In genomic region chr17:80760501-80760900, GRCh38 we compare ENCODE assay signal across 8 cellular contexts.
A peak's percentile ranks its signal among the peaks of the same experiment; 100 is the strongest.
DNase-seq lines count a peak whose midpoint lies in the region; ATAC-seq and TF ChIP-seq lines count a peak whose summit lies in the region.
"Had no signal": no experiment of that assay in that cellular context is flagged by ENCODE, and none has a peak within 500 bp of the region (broad histone marks: within the 10 kb centered on the region; RNA-seq: fewer than 3 reads in every experiment).

No MANE protein-coding gene starts in this region.

- H3K36me3 ChIP-seq in HCT116 (ENCODE audit: control insufficient read depth in 1 of 2, insufficient read depth in 2 of 2, low read length in 2 of 2) = peaks cover 0 to 10% of the 10 kb centered on the region in 2 experiments; a peak in 1 of 4 replicates
- no peaks in the 10 kb centered on the region for H3K36me3 ChIP-seq in prostate gland
- H3K36me3 ChIP-seq: cardiac muscle cell had no signal

- intact Hi-C loops in HCT116 (cut with micrococcal nuclease) (loop anchor here (2.0 kb wide), 1 partner anchor 138 kb away; no protein-coding TSS in a partner anchor), prostate gland (cut with DNase I) (no loop called here)
- intact Hi-C loops in activated CD8-positive, alpha-beta T cell treated with anti-CD3 and anti-CD28 coated beads for 36 hours (cut with micrococcal nuclease) = loop anchor here (5.0 kb wide), 1 partner anchor 97 kb away; no protein-coding TSS in a partner anchor

- ATAC-seq in HCT116 (peak; percentile 16; the same call in 1 of the 2 replicates), HG03457 (IDR thresholded peaks at IDR 0.05; ENCODE audit: unreplicated experiment) (no peak)
- no peak for ATAC-seq in activated CD8-positive, alpha-beta T cell treated with anti-CD3 and anti-CD28 coated beads for 36 hours

- DNase-seq in HCT116 (ENCODE audit: low read depth, low spot score) (no peak), NCI-H2081 treated with DMSO at 0.1 percent for 48 hours (lab: John Stamatoyannopoulos, UW) (peak; percentile 96), prostate gland (ENCODE audit: low spot score) (peak; percentile 40), hippocampal formation (lab: John Stamatoyannopoulos, UW) (no peak)
- no peak for DNase-seq in activated CD8-positive, alpha-beta T cell treated with anti-CD3 and anti-CD28 coated beads for 36 hours
- no peak for DNase-seq in stimulated activated CD4-positive, alpha-beta T cell treated with anti-CD3 and anti-CD28 coated beads, Interleukin-4, amount 100 ng/mL, for 4 hours

- POLR2A ChIA-PET in HCT116 (lab: Charles Lee) = no interaction called here
- POLR2A ChIA-PET in activated CD8-positive, alpha-beta T cell treated with anti-CD3 and anti-CD28 coated beads for 36 hours (lab: Charles Lee) = no interaction called here

- no peaks in the 10 kb centered on the region for H3K27me3 Mint-ChIP-seq in activated CD8-positive, alpha-beta T cell treated with anti-CD3 and anti-CD28 coated beads for 36 hours

- RAD21 ChIA-PET in HCT116 (lab: Charles Lee; ENCODE audit: low non-redundant PET in 1 of 2, low total read pairs in 2 of 2, uncharacterized antibody in 2 of 2, unreplicated experiment in 2 of 2) = no interaction called here

- H3K4me1 ChIP-seq in HCT116 (ENCODE audit: control insufficient read depth in 1 of 2, insufficient read depth in 2 of 2, low read length in 2 of 2) (peaks cover 31 to 43% of the 10 kb centered on the region in 2 experiments), prostate gland (replicated peaks) (no peaks in the 10 kb centered on the region)

- no peak overlapping the region for H2AFZ ChIP-seq in HCT116 (ENCODE audit: low read depth, low read length, poor library complexity, severe bottlenecking)

- H3K4me3 ChIP-seq in HCT116 (replicated peaks in 1 of 2; ENCODE audit: low read depth in 1 of 2, low read length in 2 of 2) = peak overlapping the region in 1 of 2 experiments; percentile 43; a peak in 2 of 4 replicates
- H3K4me3 ChIP-seq in prostate gland = no peak overlapping the region
- H3K4me3 ChIP-seq: cardiac muscle cell had no signal

- no peaks in the 10 kb centered on the region for H3K9me3 Mint-ChIP-seq in activated CD8-positive, alpha-beta T cell treated with anti-CD3 and anti-CD28 coated beads for 36 hours

- no peak overlapping the region for H3K4me3 Mint-ChIP-seq in activated CD8-positive, alpha-beta T cell treated with anti-CD3 and anti-CD28 coated beads for 36 hours

- H3K27ac Mint-ChIP-seq in activated CD8-positive, alpha-beta T cell treated with anti-CD3 and anti-CD28 coated beads for 36 hours = peak overlapping the region; percentile 99

- TF ChIP-seq CTCF in HCT116 (IDR thresholded peaks at IDR 0.05 in 2 of 3, conservative IDR thresholded peaks at IDR 0.05 in 1 of 3; ENCODE audit: borderline replicate concordance in 1 of 3, insufficient read depth in 1 of 3, low read depth in 2 of 3, low read length in 2 of 3) (no peak), prostate gland (IDR thresholded peaks at IDR 0.05) (no peak)
- TF ChIP-seq CTCF in activated CD8-positive, alpha-beta T cell treated with anti-CD3 and anti-CD28 coated beads for 36 hours (IDR thresholded peaks at IDR 0.05) = no peak

- no peak for TF ChIP-seq RAD21 in HCT116 (IDR thresholded peaks at IDR 0.05; ENCODE audit: low read depth)

- no TSS peak for BruUV-seq in HCT116 (replicated peaks; lab: Mats Ljungman, UMichigan)

- peak overlapping the region; percentile 74 for H3K4me2 ChIP-seq in HCT116 (ENCODE audit: low read length)

- no peaks in the 10 kb centered on the region for H3K9me3 ChIP-seq in HCT116 (ENCODE audit: control insufficient read depth in 1 of 2, insufficient read depth in 1 of 2, low read depth in 1 of 2, low read length in 2 of 2)
- H3K9me3 ChIP-seq in prostate gland = no peaks in the 10 kb centered on the region

- H3K27me3 ChIP-seq in HCT116 (ENCODE audit: insufficient read depth, low read length) = no peaks in the 10 kb centered on the region
- H3K27me3 ChIP-seq in prostate gland (replicated peaks; ENCODE audit: insufficient read depth) = no peaks in the 10 kb centered on the region
- H3K27me3 ChIP-seq: cardiac muscle cell had no signal

- CTCF ChIA-PET in HCT116 (lab: Charles Lee) = no interaction called here
- CTCF ChIA-PET in activated CD8-positive, alpha-beta T cell treated with anti-CD3 and anti-CD28 coated beads for 36 hours (lab: Charles Lee) = interaction anchor here (0.8 to 1.0 kb wide), 2 partner anchors 10 to 21 kb away, joined by 3 read pairs; no protein-coding TSS in a partner anchor

- no peaks in the 10 kb centered on the region for H3K9me2 ChIP-seq in HCT116 (ENCODE audit: insufficient read depth)

- H4K20me1 ChIP-seq in HCT116 (ENCODE audit: insufficient read depth) = no peaks in the 10 kb centered on the region

- 58% methylated on average over 12 of the region's 12 CpGs for WGBS in prostate gland

- no peaks in the 10 kb centered on the region for H3K79me2 ChIP-seq in HCT116 (ENCODE audit: insufficient read depth, low read length)

- peaks cover 50% of the 10 kb centered on the region for H3K36me3 Mint-ChIP-seq in activated CD8-positive, alpha-beta T cell treated with anti-CD3 and anti-CD28 coated beads for 36 hours (ENCODE audit: low read depth)

- no peak for TF ChIP-seq POLR2A in HCT116 (IDR thresholded peaks at IDR 0.05; ENCODE audit: borderline replicate concordance, extremely low read depth, insufficient read depth, insufficient read length)
- TF ChIP-seq POLR2A in prostate gland (IDR thresholded peaks at IDR 0.05) = no peak

- H3K27ac ChIP-seq in HCT116 (ENCODE audit: low read depth, low read length) (peak overlapping the region; percentile 51), prostate gland (no peak overlapping the region)
- H3K27ac ChIP-seq: cardiac muscle cell had no signal

- H3K9ac ChIP-seq in HCT116 (ENCODE audit: low read length) = peak overlapping the region; percentile 44

- peaks cover 75% of the 10 kb centered on the region for H3K4me1 Mint-ChIP-seq in activated CD8-positive, alpha-beta T cell treated with anti-CD3 and anti-CD28 coated beads for 36 hours (ENCODE audit: low read depth)

TF ChIP-seq in HCT116, 20 proteins besides CTCF, POLR2A, EP300 and RAD21:
- TF ChIP-seq YY1 (IDR thresholded peaks at IDR 0.05; ENCODE audit: extremely low read depth, insufficient replicate concordance, low read depth, low read length) = no peak
- TF ChIP-seq EZH2phosphoT487 (IDR thresholded peaks at IDR 0.05; ENCODE audit: borderline replicate concordance) = no peak
- TF ChIP-seq TCF7L2 (IDR thresholded peaks at IDR 0.05; ENCODE audit: borderline replicate concordance, extremely low read depth, insufficient read depth, insufficient read length) = no peak
- TF ChIP-seq MAX (IDR thresholded peaks at IDR 0.05) = no peak
- TF ChIP-seq ZBTB33 (IDR thresholded peaks at IDR 0.05; ENCODE audit: extremely low read depth, insufficient replicate concordance, low read length) = no peak
- TF ChIP-seq SRF (IDR thresholded peaks at IDR 0.05; ENCODE audit: low read depth) = no peak
- TF ChIP-seq CEBPB (IDR thresholded peaks at IDR 0.05; ENCODE audit: low read depth) = no peak
- no peak for TF ChIP-seq REST (IDR thresholded peaks at IDR 0.05; ENCODE audit: low read depth)
- no peak for TF ChIP-seq FOSL1 (IDR thresholded peaks at IDR 0.05; ENCODE audit: low read depth)
- TF ChIP-seq EZH2 (IDR thresholded peaks at IDR 0.05) = no peak
- no peak for TF ChIP-seq EGR1 (IDR thresholded peaks at IDR 0.05; ENCODE audit: low read depth)

Comparison
In these comparisons a context has a peak if more than half of its experiments do, and no peak if none do; other contexts are left out.
1. DNase-seq: peak in NCI-H2081 treated with DMSO at 0.1 percent for 48 hours (single experiment) and prostate gland (single experiment); none in HCT116 (single experiment), activated CD8-positive, alpha-beta T cell treated with anti-CD3 and anti-CD28 coated beads for 36 hours (single experiment), hippocampal formation (0 of 2) and stimulated activated CD4-positive, alpha-beta T cell treated with anti-CD3 and anti-CD28 coated beads, Interleukin-4, amount 100 ng/mL, for 4 hours (0 of 2).